ENCODE assay signal across 14 cellular contexts in genomic region chr3:24086597-24087369, GRCh38.
DNase-seq lines count a peak whose midpoint lies in the region; ATAC-seq, FAIRE-seq and TF ChIP-seq lines count a peak whose summit lies in the region.
"Had no signal": no experiment of that assay in that cellular context is flagged by ENCODE, and none has a peak within 500 bp of the region (broad histone marks: within the 10 kb centered on the region; RNA-seq: fewer than 3 reads in every experiment).

No MANE protein-coding gene starts in this region.

- CTCF ChIA-PET in A549 (lab: Yijun Ruan, JAX): interaction anchor here (1.1 kb wide), 1 partner anchor 63 kb away, joined by 3 read pairs; no protein-coding TSS in a partner anchor

- intact Hi-C loops in stomach (cut with DNase I; ENCODE audit: low total_unique reads): no loop called here

- no peak for TF ChIP-seq RAD21 in A549 (conservative IDR thresholded peaks at IDR 0.05 in 1 of 2, IDR thresholded peaks at IDR 0.05 in 1 of 2)

- peaks cover 16% of the 10 kb centered on the region for H3K4me1 ChIP-seq in A549
- peaks cover 0 to 15% (median 7%) of the 10 kb centered on the region in 4 donors for H3K4me1 ChIP-seq in stomach
- H3K4me1 ChIP-seq: testis had no signal

- H3K27ac ChIP-seq in A549 (peak overlapping the region; percentile 39 to 67; a peak in 5 of 6 replicates), stomach (peak overlapping the region in 2 of 5 donors; percentile 21 to 51)
- H3K27ac ChIP-seq: testis had no signal

- H3K27me3 ChIP-seq in stomach: no peaks in the 10 kb centered on the region
- H3K27me3 ChIP-seq: testis had no signal

- peak in 1 of 2 experiments; percentile 61; a peak in 3 of 6 replicates for ATAC-seq in A549
- peak; percentile 55 for ATAC-seq in SK-N-SH treated with all-trans-retinoic acid at 6 μM for 48 hours
- no peak for ATAC-seq in GM21576 (IDR thresholded peaks at IDR 0.05; ENCODE audit: unreplicated experiment)

- no peak for FAIRE-seq in A549 (lab: Jason Lieb, UNC)
- FAIRE-seq: A204.1 had no signal

- 11% methylated on average over 3 of the region's 3 CpGs for WGBS in A549 (ENCODE audit: missing lambda C conversion rate)
- WGBS in stomach, 5 donors: 15 to 39% (median 21%) methylated on average over 3 of the region's 3 CpGs

- DNase-seq in A549 (ENCODE audit: low read depth in 1 of 2, low spot score in 1 of 2) (no peak), NCI-H1436 treated with DMSO at 0.1 percent for 48 hours (lab: John Stamatoyannopoulos, UW) (peak; percentile 32), iris pigment epithelial cell (ENCODE audit: low read depth) (peak; percentile 48), LoVo (ENCODE audit: low spot score) (no peak), UCSD-AML1 (lab: John Stamatoyannopoulos, UW; ENCODE audit: unreplicated experiment) (no peak), stomach (no peak)
- DNase-seq: activated T-cell treated with anti-CD3 and anti-CD28 coated beads, Interleukin-2, amount 50 U/mL, for 1 hour; amygdala; Calu3; NK-92 treated with Interleukin-12 subunit alpha and Interleukin-12 subunit beta, amount 100 ng/mL, for 24 hours; testis had no signal

- no peak for TF ChIP-seq POLR2A in A549 (IDR thresholded peaks at IDR 0.05; ENCODE audit: low read length)
- TF ChIP-seq POLR2A in stomach (IDR thresholded peaks at IDR 0.05): no peak

- TF ChIP-seq CTCF in A549 (IDR thresholded peaks at IDR 0.05) (no peak), stomach (IDR thresholded peaks at IDR 0.05) (no peak)

- no peaks in the 10 kb centered on the region for H3K36me3 ChIP-seq in stomach

- POLR2A ChIA-PET in A549 (lab: Yijun Ruan, JAX): no interaction called here

- H3K4me3 ChIP-seq in A549: 0 out of 3 replicates have a peak overlapping the region, but pooled peaks have one; percentile 2
- H3K4me3 ChIP-seq in stomach: no peak overlapping the region
- H3K4me3 ChIP-seq: testis had no signal

- H3K9me3 ChIP-seq in A549: no peaks in the 10 kb centered on the region
- H3K9me3 ChIP-seq in stomach: no peaks in the 10 kb centered on the region
- H3K9me3 ChIP-seq: testis had no signal

- no peak for TF ChIP-seq EP300 in A549 (IDR thresholded peaks at IDR 0.05)
- TF ChIP-seq EP300 in stomach (IDR thresholded peaks at IDR 0.05): no peak

- H3K4me2 ChIP-seq in A549: peak overlapping the region; percentile 81

TF ChIP-seq in A549, 52 proteins besides CTCF, POLR2A, EP300 and RAD21 (continues in another document):
- TF ChIP-seq BHLHE40 (IDR thresholded peaks at IDR 0.05; ENCODE audit: low read depth, low read length): no peak
- no peak for TF ChIP-seq PHF8 (IDR thresholded peaks at IDR 0.05; ENCODE audit: borderline replicate concordance, low read depth)
- TF ChIP-seq ZC3H11A (IDR thresholded peaks at IDR 0.05): no peak
- no peak for TF ChIP-seq HES2 (IDR thresholded peaks at IDR 0.05)
- TF ChIP-seq JUNB (IDR thresholded peaks at IDR 0.05): no peak
- TF ChIP-seq HOXB5 (CRISPR knock-in tag; IDR thresholded peaks at IDR 0.05): no peak
- no peak for TF ChIP-seq GATA3 (IDR thresholded peaks at IDR 0.05; ENCODE audit: borderline replicate concordance)
- no peak for TF ChIP-seq EHF (CRISPR knock-in tag; IDR thresholded peaks at IDR 0.05)
- TF ChIP-seq FOSB (CRISPR knock-in tag; IDR thresholded peaks at IDR 0.05): no peak
- no peak for TF ChIP-seq REST (IDR thresholded peaks at IDR 0.05)
- TF ChIP-seq BCL3 (IDR thresholded peaks at IDR 0.05): no peak

TF ChIP-seq in SK-N-SH treated with all-trans-retinoic acid at 6 μM for 48 hours, 23 proteins besides CTCF, POLR2A, EP300 and RAD21:
- TF ChIP-seq TOX (CRISPR knock-in tag; IDR thresholded peaks at IDR 0.05; ENCODE audit: borderline replicate concordance) (no peak), CSRNP3 (CRISPR knock-in tag; IDR thresholded peaks at IDR 0.05) (no peak), SNAI2 (CRISPR knock-in tag; IDR thresholded peaks at IDR 0.05) (no peak), TSHZ2 (CRISPR knock-in tag; IDR thresholded peaks at IDR 0.05) (no peak), ZFP30 (CRISPR knock-in tag; IDR thresholded peaks at IDR 0.05) (no peak), CSDC2 (CRISPR knock-in tag; IDR thresholded peaks at IDR 0.05) (no peak), GLIS3 (CRISPR knock-in tag; IDR thresholded peaks at IDR 0.05) (no peak)

Comparison
In these comparisons a context has a peak if more than half of its experiments do, and no peak if none do; other contexts are left out.
1. DNase-seq: peak in NCI-H1436 treated with DMSO at 0.1 percent for 48 hours (single experiment) and iris pigment epithelial cell (single experiment); none in A549 (0 of 2), LoVo (single experiment), UCSD-AML1 (single experiment) and stomach (single experiment).